In the genomic region with DNA sequence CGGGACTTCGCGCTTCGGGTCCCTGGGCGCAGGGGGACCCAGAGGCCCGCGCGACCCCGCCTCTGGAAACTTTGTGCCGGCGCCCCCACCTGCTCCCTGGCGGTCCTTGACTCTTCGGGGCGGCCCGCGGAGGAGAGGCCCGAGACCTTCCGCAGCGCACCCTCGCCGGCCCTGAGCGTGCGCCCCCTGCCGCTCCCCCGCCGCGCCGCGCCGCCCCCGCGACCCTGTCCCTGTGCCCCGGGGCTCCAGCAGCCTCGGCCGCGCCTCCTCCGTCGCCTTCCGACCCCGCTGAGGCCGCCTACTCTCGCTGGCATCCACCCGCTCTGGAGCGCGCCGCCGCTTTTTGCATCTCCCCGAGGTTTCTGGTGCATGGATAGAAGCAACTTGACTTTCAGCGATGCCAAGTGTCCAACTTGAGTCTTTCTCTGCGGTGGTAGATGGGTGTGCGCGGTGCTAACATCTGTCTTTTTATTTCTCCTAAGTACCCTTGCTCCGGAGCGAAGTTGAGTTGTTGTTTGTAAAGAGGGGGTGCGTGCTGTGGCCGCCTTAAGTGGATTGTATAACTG, we compare ENCODE assay signal across 8 cellular contexts. TPM values are rescaled to one million over a fixed set of nuclear protein-coding genes. Genes with fewer than 3 reads are reported as not detected.
DNase-seq lines count a peak whose midpoint lies in the region; ATAC-seq and TF ChIP-seq lines count a peak whose summit lies in the region.

No MANE protein-coding gene starts in this region.

- 0 out of 2 replicates have a peak, but pooled peaks cover 5% of the 10 kb centered on the region for H3K9me3 ChIP-seq in PC-9 (ENCODE audit: insufficient read depth, low read depth)
- no peaks in the 10 kb centered on the region for H3K9me3 ChIP-seq in neuronal stem cell (replicated peaks in 1 of 2; ENCODE audit: control insufficient read depth in 2 of 2, insufficient read depth in 1 of 2, low read depth in 1 of 2, low read length in 2 of 2)

- whole genome bisulfite sequencing in neuronal stem cell (ENCODE audit: extremely low coverage in 2 of 2, insufficient read length in 2 of 2, insufficient replicate concordance in 1 of 2), 2 donors, result no CpG with 5 or more reads among the region's 56 CpGs

- TF ChIP-seq CTCF in PC-9 (conservative IDR thresholded peaks at IDR 0.05), result no peak; the same call in 1 of the 2 replicates
- no peak for TF ChIP-seq CTCF in fibroblast of villous mesenchyme (IDR thresholded peaks at IDR 0.05; ENCODE audit: insufficient read depth, low read depth, low read length)

- no peak overlapping the region for H3K4ac ChIP-seq in neuronal stem cell (ENCODE audit: low read length)

- DNase-seq in C1 segment of cervical spinal cord (lab: John Stamatoyannopoulos, UW) (peak in 10 of 14 donors; percentile 23 to 76 (median 51)), PC-9 (peak in 1 of 2 experiments; percentile 64), fibroblast of villous mesenchyme (ENCODE audit: low read depth) (peak; percentile 55), neuronal stem cell (ENCODE audit: low spot score) (peak; percentile 66), substantia nigra (lab: John Stamatoyannopoulos, UW) (peak in 34 of 49 donors; percentile 16 to 89 (median 52))
- DNase-seq in activated T-helper 1 cell treated with anti-CD3 and anti-CD28 coated beads, Interleukin-2, amount 50 U/mL, for 16 hours (ENCODE audit: low read depth in 1 of 2, low spot score in 1 of 2), result peak; percentile 36 to 61

- H4K91ac ChIP-seq in neuronal stem cell (ENCODE audit: low read depth, low read length, poor library complexity), result no peak overlapping the region

- H3F3A ChIP-seq in PC-9 (ENCODE audit: insufficient read depth, low read depth), result peaks cover 73% of the 10 kb centered on the region

- intact Hi-C loops in PC-9 (cut with micrococcal nuclease; ENCODE audit: unreplicated experiment), result no loop called here

- no peak overlapping the region for H2BK15ac ChIP-seq in neuronal stem cell (ENCODE audit: low read length)

- H2BK5ac ChIP-seq in neuronal stem cell (ENCODE audit: low read length), result no peak overlapping the region

- H3K4me1 ChIP-seq in PC-9 (replicated peaks; ENCODE audit: insufficient read depth), result peaks cover 62% of the 10 kb centered on the region
- peaks cover 11 to 18% of the 10 kb centered on the region in 2 donors for H3K4me1 ChIP-seq in neuronal stem cell (ENCODE audit: control insufficient read depth in 2 of 2, insufficient read depth in 1 of 2, low read depth in 1 of 2, low read length in 2 of 2)

- H2AFZ ChIP-seq in PC-9 (no peak overlapping the region), neuronal stem cell (ENCODE audit: low read length) (peak overlapping the region; percentile 85)

- H3K36me3 ChIP-seq in PC-9 (ENCODE audit: low read depth) (no peaks in the 10 kb centered on the region), neuronal stem cell (replicated peaks in 1 of 2; ENCODE audit: control insufficient read depth in 2 of 2, insufficient read depth in 2 of 2, low read length in 2 of 2) (no peaks in the 10 kb centered on the region)

- peak overlapping the region; percentile 85 for H3K9ac ChIP-seq in neuronal stem cell (ENCODE audit: low read depth, low read length, poor library complexity)

- H3K27me3 ChIP-seq in PC-9 (ENCODE audit: insufficient read depth, low read depth) (no peaks in the 10 kb centered on the region), neuronal stem cell (ENCODE audit: control insufficient read depth in 3 of 3, insufficient read depth in 3 of 3, low read depth in 1 of 3, low read length in 3 of 3) (peaks cover 0 to 7% (median 0%) of the 10 kb centered on the region in 3 experiments)

- H3K27ac ChIP-seq in PC-9 (peak overlapping the region; percentile 66), neuronal stem cell (replicated peaks; ENCODE audit: low read length) (no peak overlapping the region), substantia nigra (ENCODE audit: low read depth, low read length, poor library complexity, severe bottlenecking) (peak overlapping the region; percentile 38)

- H3K18ac ChIP-seq in neuronal stem cell (ENCODE audit: low read length), result peak overlapping the region; percentile 81

- peaks cover 48% of the 10 kb centered on the region for H3K79me2 ChIP-seq in PC-9 (ENCODE audit: low read depth)

- CTCF ChIA-PET in PC-9 (lab: Charles Lee), result no interaction called here

- H2BK120ac ChIP-seq in neuronal stem cell (ENCODE audit: low read depth, low read length), result no peak overlapping the region

- H3K4me3 ChIP-seq in PC-9 (peak overlapping the region; percentile 87), fibroblast of villous mesenchyme (ENCODE audit: low read depth, low read length) (peak overlapping the region; percentile 83), neuronal stem cell (ENCODE audit: low read length in 2 of 2) (peak overlapping the region; percentile 83 to 89)

- no TSS peak for BruUV-seq in PC-9 (replicated peaks; lab: Mats Ljungman, UMichigan)

- H3K9me2 ChIP-seq in PC-9 (ENCODE audit: insufficient read depth), result no peaks in the 10 kb centered on the region

- H2BK12ac ChIP-seq in neuronal stem cell (ENCODE audit: low read length), result no peak overlapping the region

- peaks cover 18% of the 10 kb centered on the region for H4K20me1 ChIP-seq in PC-9 (ENCODE audit: insufficient read depth)

- H4K8ac ChIP-seq in neuronal stem cell (ENCODE audit: low read depth, low read length), result no peak overlapping the region

- no peak overlapping the region for H2AK5ac ChIP-seq in neuronal stem cell (ENCODE audit: low read depth, low read length)

- ATAC-seq in GM19023 (IDR thresholded peaks at IDR 0.05; ENCODE audit: unreplicated experiment), result peak; percentile 55
- ATAC-seq in HG03280 (IDR thresholded peaks at IDR 0.05; ENCODE audit: unreplicated experiment), result peak; percentile 48

- H3K79me1 ChIP-seq in neuronal stem cell (ENCODE audit: low read depth, low read length), result peaks cover 2% of the 10 kb centered on the region

- peak overlapping the region; percentile 1 for H3K14ac ChIP-seq in neuronal stem cell (ENCODE audit: low read length)

- H3K23ac ChIP-seq in neuronal stem cell (ENCODE audit: low read depth, low read length, poor library complexity), result no peak overlapping the region

- H3K4me2 ChIP-seq in PC-9 (peak overlapping the region; percentile 98), neuronal stem cell (ENCODE audit: insufficient read depth, low read length, poor library complexity, severe bottlenecking) (peak overlapping the region; percentile 75)

- POLR2A ChIA-PET in PC-9 (lab: Charles Lee; ENCODE audit: unreplicated experiment), result interaction anchor here (0.6 kb wide), 1 partner anchor 131 kb away, joined by 3 read pairs; no protein-coding TSS in a partner anchor

RNA-seq across cellular contexts. Expression of a gene that starts 0.4 kb away (rescaled TPM):
- total RNA-seq in PC-9 (2021), result 17.1 and 23.3 TPM in 2 replicates
- 65.7 and 91.5 TPM in 2 replicates for total RNA-seq in fibroblast of villous mesenchyme
- 24.2 TPM for polyA plus RNA-seq in neuronal stem cell (2013, experiment 1 of 2)
- polyA plus RNA-seq in neuronal stem cell (2013, experiment 2 of 2), result 24.1 TPM
